8 cellular contexts compared by ENCODE assay signal in genomic region chr7:87933953-87934698, GRCh38. TPM values are rescaled to one million over a fixed set of nuclear protein-coding genes. Genes with fewer than 3 reads are reported as not detected.
DNase-seq lines count a peak whose midpoint lies in the region; ATAC-seq lines count a peak whose summit lies in the region.

A gene with protein sequence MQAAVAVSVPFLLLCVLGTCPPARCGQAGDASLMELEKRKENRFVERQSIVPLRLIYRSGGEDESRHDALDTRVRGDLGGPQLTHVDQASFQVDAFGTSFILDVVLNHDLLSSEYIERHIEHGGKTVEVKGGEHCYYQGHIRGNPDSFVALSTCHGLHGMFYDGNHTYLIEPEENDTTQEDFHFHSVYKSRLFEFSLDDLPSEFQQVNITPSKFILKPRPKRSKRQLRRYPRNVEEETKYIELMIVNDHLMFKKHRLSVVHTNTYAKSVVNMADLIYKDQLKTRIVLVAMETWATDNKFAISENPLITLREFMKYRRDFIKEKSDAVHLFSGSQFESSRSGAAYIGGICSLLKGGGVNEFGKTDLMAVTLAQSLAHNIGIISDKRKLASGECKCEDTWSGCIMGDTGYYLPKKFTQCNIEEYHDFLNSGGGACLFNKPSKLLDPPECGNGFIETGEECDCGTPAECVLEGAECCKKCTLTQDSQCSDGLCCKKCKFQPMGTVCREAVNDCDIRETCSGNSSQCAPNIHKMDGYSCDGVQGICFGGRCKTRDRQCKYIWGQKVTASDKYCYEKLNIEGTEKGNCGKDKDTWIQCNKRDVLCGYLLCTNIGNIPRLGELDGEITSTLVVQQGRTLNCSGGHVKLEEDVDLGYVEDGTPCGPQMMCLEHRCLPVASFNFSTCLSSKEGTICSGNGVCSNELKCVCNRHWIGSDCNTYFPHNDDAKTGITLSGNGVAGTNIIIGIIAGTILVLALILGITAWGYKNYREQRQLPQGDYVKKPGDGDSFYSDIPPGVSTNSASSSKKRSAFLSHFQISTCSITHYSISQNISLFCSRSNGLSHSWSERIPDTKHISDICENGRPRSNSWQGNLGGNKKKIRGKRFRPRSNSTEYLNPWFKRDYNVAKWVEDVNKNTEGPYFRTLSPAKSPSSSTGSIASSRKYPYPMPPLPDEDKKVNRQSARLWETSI (plus strand): TSS chr7:87934251. CDS start chr7:87934466, 215 bp downstream.

- DNase-seq in AML-193 (lab: John Stamatoyannopoulos, UW) (peak; percentile 91 to 93), NCI-H345 (lab: John Stamatoyannopoulos, UW) (peak; percentile 96), cerebellum (ENCODE audit: low spot score) (peak; percentile 94), kidney glomerular epithelial cell (lab: John Stamatoyannopoulos, UW) (peak; percentile 72)
- DNase-seq in activated CD4-positive, CD25-positive, alpha-beta regulatory T cell treated with anti-CD3 and anti-CD28 coated beads, Interleukin-2, amount 50 U/mL, for 72 hours = peak; percentile 46
- peak; percentile 42 to 57 for DNase-seq in stimulated activated CD4-positive, alpha-beta T cell treated with anti-CD3 and anti-CD28 coated beads, Interleukin-1b, Interleukin-23, amount 100 ng/mL, for 1 hour (ENCODE audit: low read depth in 2 of 2)

- ATAC-seq in GM19035 (IDR thresholded peaks at IDR 0.05; ENCODE audit: unreplicated experiment) (peak; percentile 96), HG03342 (IDR thresholded peaks at IDR 0.05; ENCODE audit: unreplicated experiment) (peak; percentile 97)

RNA-seq across cellular contexts. Expression of the gene that starts here (rescaled TPM):
- total RNA-seq in cerebellum = 111 TPM

Comparison
In these comparisons a context has a peak if more than half of its experiments do, and no peak if none do; other contexts are left out.
1. Peak in every context shown above with its lines: DNase-seq and ATAC-seq.
2. DNase-seq: peak in every context shown above with its lines; median percentile 96 in NCI-H345; 94 in cerebellum; 92 in AML-193; 72 in kidney glomerular epithelial cell; 50 in stimulated activated CD4-positive, alpha-beta T cell treated with anti-CD3 and anti-CD28 coated beads, Interleukin-1b, Interleukin-23, amount 100 ng/mL, for 1 hour; 46 in activated CD4-positive, CD25-positive, alpha-beta regulatory T cell treated with anti-CD3 and anti-CD28 coated beads, Interleukin-2, amount 50 U/mL, for 72 hours.